ENCODE assay signal across 10 cellular contexts in the genomic region with DNA sequence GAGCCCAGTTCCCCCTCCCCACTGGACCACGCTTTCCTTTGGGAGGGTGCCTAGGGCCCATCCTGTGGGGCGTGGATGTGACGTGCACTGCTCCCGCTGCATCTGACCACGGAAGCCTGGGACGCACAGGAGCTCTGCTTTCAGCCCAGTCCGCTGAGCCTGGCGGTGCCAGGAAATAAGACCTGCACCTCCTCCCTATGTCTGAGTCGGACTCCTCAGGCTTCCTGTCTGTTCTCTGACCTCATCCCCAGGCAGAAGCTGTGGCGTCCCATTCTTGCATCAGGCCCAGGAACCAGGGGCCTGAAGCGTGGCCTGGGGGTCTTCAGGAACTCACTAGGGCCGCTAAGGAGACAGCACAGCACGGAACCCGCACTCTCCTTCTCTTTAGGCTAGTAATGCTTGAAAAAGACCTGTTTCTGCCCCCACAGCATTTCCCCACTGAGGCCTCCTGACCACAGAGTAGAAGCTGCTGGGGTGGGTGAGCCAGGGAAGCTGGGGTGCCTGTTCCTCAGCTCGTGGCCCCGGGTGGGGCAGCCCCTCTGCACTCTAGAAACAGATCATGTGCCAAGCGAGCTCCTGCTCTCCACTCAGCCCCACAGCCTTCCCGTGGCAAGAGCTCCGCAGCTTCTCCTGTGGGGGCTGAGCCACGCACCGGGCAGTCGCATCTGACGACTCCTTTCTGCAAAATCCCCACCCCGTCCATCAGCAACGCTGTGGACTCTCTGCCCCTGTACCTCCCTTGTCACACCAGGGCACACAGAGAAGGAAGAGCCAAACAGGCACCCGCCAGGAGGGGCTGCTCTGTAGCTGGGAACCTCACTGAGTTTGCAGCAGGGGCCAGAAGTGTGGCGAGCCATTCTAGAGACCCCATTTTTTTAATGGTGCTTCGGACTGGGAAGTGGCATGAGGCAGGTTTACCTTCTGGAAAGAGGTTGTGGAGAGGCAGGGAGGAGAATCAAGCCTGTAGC. TPM values are rescaled to one million over a fixed set of nuclear protein-coding genes. Genes with fewer than 3 reads are reported as not detected.
DNase-seq lines count a peak whose midpoint lies in the region; ATAC-seq, FAIRE-seq and TF ChIP-seq lines count a peak whose summit lies in the region.
"Had no signal": no experiment of that assay in that cellular context is flagged by ENCODE, and none has a peak within 500 bp of the region (broad histone marks: within the 10 kb centered on the region; RNA-seq: fewer than 3 reads in every experiment).

No MANE protein-coding gene starts in this region.

- no peak for TF ChIP-seq POLR2A in GM12892 (IDR thresholded peaks at IDR 0.05; ENCODE audit: low read depth, low read length)

- peaks cover 7 to 18% of the 10 kb centered on the region in 2 donors for H3K27me3 Mint-ChIP-seq in T-cell
- H3K27me3 Mint-ChIP-seq in stimulated activated naive B cell treated with anti-CD40 and anti-IgM and Interleukin-4, amounts not matched to agents 10 μg/mL and 1 μg/mL and 100 μg/mL, for 72 hours: peaks cover 25 to 42% of the 10 kb centered on the region in 2 donors

- no peak overlapping the region for H3K4me3 ChIP-seq in fibroblast of villous mesenchyme (ENCODE audit: low read depth, low read length)

- FAIRE-seq in GM12892 (lab: Jason Lieb, UNC): no peak

- peak overlapping the region in 1 of 3 donors; percentile 38 for H3K4me3 Mint-ChIP-seq in T-cell
- no peak overlapping the region for H3K4me3 Mint-ChIP-seq in stimulated activated naive B cell treated with anti-CD40 and anti-IgM and Interleukin-4, amounts not matched to agents 10 μg/mL and 1 μg/mL and 100 μg/mL, for 72 hours

- TF ChIP-seq CTCF in fibroblast of villous mesenchyme (IDR thresholded peaks at IDR 0.05; ENCODE audit: insufficient read depth, low read depth, low read length): no peak

- no peaks in the 10 kb centered on the region for H3K9me3 Mint-ChIP-seq in T-cell
- no peaks in the 10 kb centered on the region for H3K9me3 Mint-ChIP-seq in stimulated activated naive B cell treated with anti-CD40 and anti-IgM and Interleukin-4, amounts not matched to agents 10 μg/mL and 1 μg/mL and 100 μg/mL, for 72 hours

- no peaks in the 10 kb centered on the region for H3K36me3 Mint-ChIP-seq in T-cell
- no peaks in the 10 kb centered on the region for H3K36me3 Mint-ChIP-seq in stimulated activated naive B cell treated with anti-CD40 and anti-IgM and Interleukin-4, amounts not matched to agents 10 μg/mL and 1 μg/mL and 100 μg/mL, for 72 hours

- no peak overlapping the region for H3K27ac Mint-ChIP-seq in T-cell
- H3K27ac Mint-ChIP-seq in stimulated activated naive B cell treated with anti-CD40 and anti-IgM and Interleukin-4, amounts not matched to agents 10 μg/mL and 1 μg/mL and 100 μg/mL, for 72 hours: peak overlapping the region; percentile 32

- CTCF ChIA-PET in T-cell (lab: Charles Lee): no interaction called here

- DNase-seq in activated T-cell treated with anti-CD3 and anti-CD28 coated beads for 48 hours (ENCODE audit: low read depth) (peak; percentile 27), T-cell (no peak), fibroblast of villous mesenchyme (ENCODE audit: low read depth) (peak; percentile 91), GM12892 (ENCODE audit: insufficient read length) (no peak), middle frontal gyrus (ENCODE audit: extremely low spot score, low spot score) (no peak)
- DNase-seq in activated T-cell treated with anti-CD3 and anti-CD28 coated beads, Interleukin-2, amount 50 U/mL, for 1 hour: no peak
- no peak for DNase-seq in stimulated activated naive B cell treated with anti-CD40 and anti-IgM and Interleukin-4, amounts not matched to agents 10 μg/mL and 1 μg/mL and 100 μg/mL, for 72 hours
- DNase-seq: DND-41, NCI-H748 treated with DMSO at 0.1 percent for 48 hours had no signal

- POLR2A ChIA-PET in T-cell (lab: Charles Lee): no interaction called here

- H3K4me1 Mint-ChIP-seq in T-cell: peaks cover 7 to 22% (median 10%) of the 10 kb centered on the region in 3 donors
- peaks cover 6 to 8% of the 10 kb centered on the region in 2 donors for H3K4me1 Mint-ChIP-seq in stimulated activated naive B cell treated with anti-CD40 and anti-IgM and Interleukin-4, amounts not matched to agents 10 μg/mL and 1 μg/mL and 100 μg/mL, for 72 hours

- ATAC-seq in T-cell (replicated peaks in 1 of 4) (peak; percentile 32 to 76 (median 63)), GM18867 (IDR thresholded peaks at IDR 0.05; ENCODE audit: unreplicated experiment) (no peak)
- peak; percentile 27 to 78 for ATAC-seq in stimulated activated naive B cell treated with anti-CD40 and anti-IgM and Interleukin-4, amounts not matched to agents 10 μg/mL and 1 μg/mL and 100 μg/mL, for 72 hours (replicated peaks)

RNA-seq across cellular contexts. Expression of a gene that starts 22.6 kb away (rescaled TPM):
- total RNA-seq in T-cell (under 1 TPM in 1 of 5 donors, not detected in 4; 0.44 TPM), fibroblast of villous mesenchyme (9.7 and 10.8 TPM in 2 replicates)
- 0.15 TPM for polyA plus RNA-seq in GM12892 (2012; ENCODE audit: missing spikeins)

RNA-seq across cellular contexts. Expression of a gene that starts 27.2 kb away (rescaled TPM):
- total RNA-seq in T-cell (1 to 10 TPM in 4 of 5 donors, under 1 TPM in 1; 0.92 to 2.1 (median 1.1) TPM), fibroblast of villous mesenchyme (under 0.01 TPM in 2 replicates)
- polyA plus RNA-seq in GM12892 (2012; ENCODE audit: missing spikeins): 0.23 TPM

RNA-seq across cellular contexts. Expression of a gene that starts 54.3 kb away (rescaled TPM):
- total RNA-seq in T-cell (not detected), fibroblast of villous mesenchyme (not detected in 2 replicates)
- polyA plus RNA-seq in GM12892 (2012; ENCODE audit: missing spikeins): not detected

RNA-seq across cellular contexts. Expression of a gene that starts 58.1 kb away (rescaled TPM):
- total RNA-seq in T-cell (under 1 TPM in 3 of 5 donors, not detected in 2; 0.16 to 0.32 (median 0.26) TPM), fibroblast of villous mesenchyme (0.32 and 0.43 TPM in 2 replicates)
- polyA plus RNA-seq in GM12892 (2012; ENCODE audit: missing spikeins): 0.19 TPM

Comparison
In these comparisons a context has a peak if more than half of its experiments do, and no peak if none do; other contexts are left out.
1. DNase-seq: peak in activated T-cell treated with anti-CD3 and anti-CD28 coated beads for 48 hours (single experiment) and fibroblast of villous mesenchyme (single experiment); none in activated T-cell treated with anti-CD3 and anti-CD28 coated beads, Interleukin-2, amount 50 U/mL, for 1 hour (single experiment), T-cell (0 of 34), stimulated activated naive B cell treated with anti-CD40 and anti-IgM and Interleukin-4, amounts not matched to agents 10 μg/mL and 1 μg/mL and 100 μg/mL, for 72 hours (single experiment), GM12892 (single experiment) and middle frontal gyrus (single experiment).